Comparison of ENCODE assay signal across 1 cellular context in the genomic region with DNA sequence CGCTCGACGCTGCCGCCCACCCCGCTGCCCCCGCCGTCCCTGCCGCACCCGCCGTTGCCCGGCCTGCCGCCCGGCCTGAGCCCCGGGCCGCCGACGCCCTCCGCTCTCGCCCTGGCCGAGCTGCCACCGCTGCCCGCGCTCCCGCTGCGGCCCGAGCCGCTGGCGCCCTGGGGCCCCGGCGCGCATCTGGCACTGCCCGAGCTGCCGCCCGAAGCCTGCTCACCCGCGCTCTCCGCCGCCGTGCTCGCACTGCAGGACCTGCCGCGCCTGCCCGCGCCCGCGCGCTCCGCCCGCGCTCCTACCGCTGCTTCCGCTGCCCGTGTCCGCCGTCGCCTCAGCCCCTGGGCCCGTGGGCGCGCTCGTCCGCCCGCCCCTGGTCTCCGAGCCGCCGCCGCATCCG.
TF ChIP-seq lines count a peak whose summit lies in the region.

No MANE protein-coding gene starts in this region.

TF ChIP-seq in GM12878, 131 proteins besides CTCF, POLR2A, EP300 and RAD21:
- TF ChIP-seq MYB (IDR thresholded peaks at IDR 0.05; ENCODE audit: borderline replicate concordance, low read depth, low read length): no peak
- TF ChIP-seq YY1 (IDR thresholded peaks at IDR 0.05; ENCODE audit: low read depth, low read length): no peak
- TF ChIP-seq ZNF24 (IDR thresholded peaks at IDR 0.05): no peak
- TF ChIP-seq SREBF1 (IDR thresholded peaks at IDR 0.05; ENCODE audit: low read length): no peak
- TF ChIP-seq RUNX3 (IDR thresholded peaks at IDR 0.05; ENCODE audit: low read length): no peak
- TF ChIP-seq, protein P1, sequence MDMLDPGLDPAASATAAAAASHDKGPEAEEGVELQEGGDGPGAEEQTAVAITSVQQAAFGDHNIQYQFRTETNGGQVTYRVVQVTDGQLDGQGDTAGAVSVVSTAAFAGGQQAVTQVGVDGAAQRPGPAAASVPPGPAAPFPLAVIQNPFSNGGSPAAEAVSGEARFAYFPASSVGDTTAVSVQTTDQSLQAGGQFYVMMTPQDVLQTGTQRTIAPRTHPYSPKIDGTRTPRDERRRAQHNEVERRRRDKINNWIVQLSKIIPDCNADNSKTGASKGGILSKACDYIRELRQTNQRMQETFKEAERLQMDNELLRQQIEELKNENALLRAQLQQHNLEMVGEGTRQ (IDR thresholded peaks at IDR 0.05; ENCODE audit: borderline replicate concordance, low read depth, low read length): no peak
- no peak for TF ChIP-seq SIN3A (IDR thresholded peaks at IDR 0.05; ENCODE audit: low read depth, low read length)
- no peak for TF ChIP-seq WRNIP1 (IDR thresholded peaks at IDR 0.05; ENCODE audit: borderline replicate concordance, low read depth, low read length)
- TF ChIP-seq ZNF274 (IDR thresholded peaks at IDR 0.05; ENCODE audit: insufficient read depth, insufficient read length): no peak
- TF ChIP-seq FOS (IDR thresholded peaks at IDR 0.05; ENCODE audit: borderline replicate concordance, extremely low read depth, insufficient read length): no peak
- TF ChIP-seq BCL11A (IDR thresholded peaks at IDR 0.05; ENCODE audit: low read depth, low read length): no peak
- no peak for TF ChIP-seq MXI1 (IDR thresholded peaks at IDR 0.05; ENCODE audit: low read depth, low read length)
- no peak for TF ChIP-seq KLF5 (IDR thresholded peaks at IDR 0.05; ENCODE audit: partially characterized antibody)
- TF ChIP-seq ZZZ3 (IDR thresholded peaks at IDR 0.05; ENCODE audit: control insufficient read depth, insufficient read length, low read depth): no peak
- no peak for TF ChIP-seq CHD4 (IDR thresholded peaks at IDR 0.05)
- TF ChIP-seq YBX1 (IDR thresholded peaks at IDR 0.05): no peak
- TF ChIP-seq CEBPB (IDR thresholded peaks at IDR 0.05; ENCODE audit: borderline replicate concordance in 1 of 2, low read depth in 2 of 2, low read length in 2 of 2): no peak
- TF ChIP-seq, protein P2, sequence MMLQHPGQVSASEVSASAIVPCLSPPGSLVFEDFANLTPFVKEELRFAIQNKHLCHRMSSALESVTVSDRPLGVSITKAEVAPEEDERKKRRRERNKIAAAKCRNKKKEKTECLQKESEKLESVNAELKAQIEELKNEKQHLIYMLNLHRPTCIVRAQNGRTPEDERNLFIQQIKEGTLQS (IDR thresholded peaks at IDR 0.05; ENCODE audit: borderline replicate concordance, extremely low read depth, low read depth, low read length): no peak
